Comparison of ENCODE assay signal across 30 cellular contexts in the genomic region with DNA sequence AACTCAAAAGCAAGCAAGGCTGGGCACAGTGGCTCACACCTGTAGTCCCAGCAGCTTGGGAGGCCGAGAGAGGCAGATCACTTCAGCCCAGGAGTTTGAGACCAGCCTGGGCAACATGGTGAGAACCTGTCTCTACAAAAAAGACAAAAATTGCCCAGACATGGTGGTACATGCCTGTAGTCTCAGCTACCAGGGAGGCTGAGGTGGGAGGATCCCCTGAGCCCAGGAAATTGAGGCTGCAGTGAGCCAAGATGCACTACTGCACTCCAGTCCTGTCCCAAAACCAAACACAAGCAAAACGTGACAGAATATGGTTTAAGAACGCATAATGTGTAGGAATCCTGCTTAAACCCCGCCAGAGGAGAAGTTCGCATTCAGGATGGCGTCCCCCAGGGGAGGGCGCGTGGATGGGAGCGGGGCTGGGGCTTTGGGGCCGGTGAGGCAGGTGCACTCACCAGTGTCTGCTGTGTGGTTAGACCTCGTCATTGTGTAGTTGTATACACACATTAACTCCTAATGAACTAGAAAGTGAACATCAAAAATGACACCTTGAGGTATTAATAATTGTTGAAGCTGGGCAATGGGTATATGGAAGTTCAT. TPM values are rescaled to one million over a fixed set of nuclear protein-coding genes. Genes with fewer than 3 reads are reported as not detected.
"Had no signal": no experiment of that assay in that cellular context is flagged by ENCODE, and none has a peak within 500 bp of the region (broad histone marks: within the 10 kb centered on the region; RNA-seq: fewer than 3 reads in every experiment).

No MANE protein-coding gene starts in this region.

- DNase-seq: cerebellar nuclear complex; dorsolateral prefrontal cortex; effector CD4-positive, alpha-beta T cell; endodermal cell; foreskin fibroblast; gastrocnemius medialis; head of caudate nucleus; left cardiac atrium; left ventricle myocardium inferior; midbrain; naive thymus-derived CD4-positive, alpha-beta T cell; psoas muscle; right cardiac atrium; sigmoid colon; stimulated activated CD4-positive, alpha-beta T cell treated with anti-CD3 and anti-CD28 coated beads, Interleukin-4, amount 100 ng/mL, for 4 hours; stimulated activated naive CD8-positive, alpha-beta T cell treated with anti-CD3 and anti-CD28 coated beads, Interleukin-15, Interleukin-2, amounts not matched to agents 100 U/mL and 50 U/mL, for 24 hours; substantia nigra; testis; tibial artery had no signal

- H2AFZ ChIP-seq: neural progenitor cell had no signal

- H3K4me3 ChIP-seq: dorsolateral prefrontal cortex, gastrocnemius medialis, left ventricle myocardium inferior, lung, neural progenitor cell, psoas muscle, sigmoid colon, testis, tibial artery had no signal

- H3K27me3 ChIP-seq: dorsolateral prefrontal cortex, sigmoid colon, testis, tibial artery had no signal

- H3K9ac ChIP-seq: neural progenitor cell had no signal

- H3K27ac ChIP-seq: dorsolateral prefrontal cortex, epithelial cell of prostate, gastrocnemius medialis, left ventricle myocardium inferior, neural progenitor cell, psoas muscle, sigmoid colon, testis, tibial artery had no signal

- H3K4me1 ChIP-seq: gastrocnemius medialis, neural progenitor cell, psoas muscle, testis, tibial artery had no signal

- ATAC-seq: esophagus mucosa; gastrocnemius medialis; left cardiac atrium; naive thymus-derived CD4-positive, alpha-beta T cell; psoas muscle; right cardiac atrium; stimulated activated memory B cell treated with anti-CD40 and anti-IgM and Interleukin-4, amounts not matched to agents 10 μg/mL and 1 μg/mL and 100 μg/mL, for 72 hours; stimulated activated naive CD8-positive, alpha-beta T cell treated with anti-CD3 and anti-CD28 coated beads, Interleukin-15, Interleukin-2, amounts not matched to agents 100 U/mL and 50 U/mL, for 24 hours had no signal

- FAIRE-seq: colon had no signal

- H3K9me3 ChIP-seq: gastrocnemius medialis, left ventricle myocardium inferior, psoas muscle, sigmoid colon, testis, tibial artery had no signal

- H3K36me3 ChIP-seq: gastrocnemius medialis, left ventricle myocardium inferior, neural progenitor cell, sigmoid colon, tibial artery had no signal

- H3K4me2 ChIP-seq: neural progenitor cell had no signal

RNA-seq across cellular contexts. Expression of a gene that starts 5.4 kb away (rescaled TPM):
- total RNA-seq: esophagus mucosa, kidney epithelial cell, renal cortical epithelial cell, skeletal muscle tissue had no signal

RNA-seq across cellular contexts. Expression of a gene that starts 57.6 kb away (rescaled TPM):
- total RNA-seq: endodermal cell; esophagus mucosa; gastrocnemius medialis; glomerular endothelial cell; left ventricle myocardium inferior; lung; naive thymus-derived CD4-positive, alpha-beta T cell; osteoblast; psoas muscle; renal cortical epithelial cell; sigmoid colon; skeletal muscle tissue had no signal
- polyA plus RNA-seq: naive thymus-derived CD4-positive, alpha-beta T cell; psoas muscle; sigmoid colon had no signal
